20 cellular contexts compared by ENCODE assay signal in genomic region chr14:21334202-21334906, GRCh38. TPM values are rescaled to one million over a fixed set of nuclear protein-coding genes. Genes with fewer than 3 reads are reported as not detected.
DNase-seq lines count a peak whose midpoint lies in the region; ATAC-seq, FAIRE-seq and TF ChIP-seq lines count a peak whose summit lies in the region.
"Had no signal": no experiment of that assay in that cellular context is flagged by ENCODE, and none has a peak within 500 bp of the region (broad histone marks: within the 10 kb centered on the region; RNA-seq: fewer than 3 reads in every experiment).

No MANE protein-coding gene starts in this region.

- no TSS peak for BruUV-seq in HepG2 (replicated peaks; lab: Mats Ljungman, UMichigan)

- no peak overlapping the region for H3K4me2 ChIP-seq in HepG2 (ENCODE audit: low read depth, low read length)
- H3K4me2 ChIP-seq: BLaER1, KMS-11 had no signal

- H3K27ac ChIP-seq in HepG2 (ENCODE audit: extremely low read length, insufficient read depth, low read length) (no peak overlapping the region), right lobe of liver (no peak overlapping the region)
- H3K27ac ChIP-seq in CD8-positive, alpha-beta memory T cell (ENCODE audit: low read depth, low read length), result no peak overlapping the region
- H3K27ac ChIP-seq: BLaER1, KMS-11 had no signal

- in situ Hi-C loops in HepG2 (cut with HindIII; ENCODE audit: extremely low pct_ligation_motif_present, low pct_unique_long_range_greater_than_20kb) (no loop called here), SK-MEL-5 (cut with HindIII; ENCODE audit: low pct_unique_long_range_greater_than_20kb, low sequenced_read_pairs) (no loop called here)

- ATAC-seq in HepG2 (no peak), right lobe of liver (no peak), HG02884 (IDR thresholded peaks at IDR 0.05; ENCODE audit: unreplicated experiment) (no peak), HG02973 (IDR thresholded peaks at IDR 0.05; ENCODE audit: unreplicated experiment) (no peak)
- ATAC-seq: HCT116 had no signal

- H3K4me1 Mint-ChIP-seq in CD8-positive, alpha-beta memory T cell, result no peaks in the 10 kb centered on the region

- POLR2A ChIA-PET in HepG2 (lab: Yijun Ruan, JAX), result no interaction called here
- POLR2A ChIA-PET in CD8-positive, alpha-beta memory T cell (lab: Charles Lee), result no interaction called here

- H3K4me3 Mint-ChIP-seq in CD8-positive, alpha-beta memory T cell, result no peak overlapping the region

- H2AFZ ChIP-seq in HepG2 (ENCODE audit: low read length), result no peak overlapping the region

- no peaks in the 10 kb centered on the region for H3K9me3 ChIP-seq in HepG2 (ENCODE audit: low read length)
- no peaks in the 10 kb centered on the region for H3K9me3 ChIP-seq in right lobe of liver
- no peaks in the 10 kb centered on the region for H3K9me3 ChIP-seq in CD8-positive, alpha-beta memory T cell (ENCODE audit: low read length)
- H3K9me3 ChIP-seq: BLaER1, Caco-2 had no signal

- no peaks in the 10 kb centered on the region for H3K79me2 ChIP-seq in HepG2 (ENCODE audit: insufficient read depth, low read length)

- H3K4me3 ChIP-seq in HepG2 (replicated peaks in 1 of 3; ENCODE audit: insufficient read depth in 1 of 3, low read depth in 2 of 3, low read length in 3 of 3), result no peak overlapping the region
- H3K4me3 ChIP-seq in right lobe of liver, result no peak overlapping the region
- H3K4me3 ChIP-seq in epithelial cell of proximal tubule (ENCODE audit: low read depth, low read length), result no peak overlapping the region
- H3K4me3 ChIP-seq in CD8-positive, alpha-beta memory T cell (ENCODE audit: low read length), result no peak overlapping the region
- H3K4me3 ChIP-seq: BLaER1 had no signal

- peaks cover 0 to 1% of the 10 kb centered on the region in 2 donors for H3K27me3 Mint-ChIP-seq in CD8-positive, alpha-beta memory T cell

- H3K4me1 ChIP-seq in HepG2 (ENCODE audit: insufficient read depth, low read length) (no peaks in the 10 kb centered on the region), right lobe of liver (no peaks in the 10 kb centered on the region)
- H3K4me1 ChIP-seq in CD8-positive, alpha-beta memory T cell (ENCODE audit: insufficient read depth, low read length), result no peaks in the 10 kb centered on the region
- H3K4me1 ChIP-seq: Caco-2 had no signal

- DNase-seq in HepG2 (ENCODE audit: low spot score) (no peak), right lobe of liver (no peak), SK-MEL-5 (ENCODE audit: low read depth, low spot score) (peak; percentile 10), epithelial cell of proximal tubule (ENCODE audit: low read depth) (peak; percentile 3), renal cortical epithelial cell (ENCODE audit: low read depth) (peak; percentile 14)
- no peak for DNase-seq in CD8-positive, alpha-beta memory T cell
- DNase-seq: 8988T, Caco-2, DMS153, DMS79, GDM1, GOT3, H7 had no signal

- FAIRE-seq in HepG2 (lab: Jason Lieb, UNC), result no peak

- TF ChIP-seq RAD21 in HepG2 (CRISPR knock-in tag; IDR thresholded peaks at IDR 0.05), result no peak

- WGBS in HepG2 (ENCODE audit: low lambda C conversion rate), result 45% methylated on average over 9 of the region's 9 CpGs
- 50% methylated on average over 2 of the region's 9 CpGs for WGBS in right lobe of liver (ENCODE audit: insufficient coverage, low coverage, low lambda C conversion rate, missing lambda C conversion rate)

- no peak for TF ChIP-seq CTCF in HepG2 (CRISPR knock-in tag; IDR thresholded peaks at IDR 0.05)
- no peak for TF ChIP-seq CTCF in right lobe of liver (IDR thresholded peaks at IDR 0.05)
- no peak for TF ChIP-seq CTCF in epithelial cell of proximal tubule (conservative IDR thresholded peaks at IDR 0.05; ENCODE audit: low read depth, low read length)

- no peak overlapping the region for H3K9ac ChIP-seq in HepG2 (ENCODE audit: insufficient read depth, low read depth, low read length)
- H3K9ac ChIP-seq: BLaER1, KMS-11 had no signal

- TF ChIP-seq POLR2A in HepG2 (IDR thresholded peaks at IDR 0.05; ENCODE audit: insufficient read depth in 1 of 2, low read depth in 2 of 2, low read length in 2 of 2) (no peak), right lobe of liver (IDR thresholded peaks at IDR 0.05) (no peak)

- H3K27me3 ChIP-seq in HepG2 (ENCODE audit: control insufficient read depth in 1 of 2, insufficient read depth in 2 of 2, low read length in 2 of 2) (peaks cover 0 to 3% of the 10 kb centered on the region in 2 experiments; a peak in 2 of 5 replicates), right lobe of liver (no peaks in the 10 kb centered on the region)
- no peaks in the 10 kb centered on the region for H3K27me3 ChIP-seq in CD8-positive, alpha-beta memory T cell (ENCODE audit: insufficient read depth, low read length, poor library complexity, severe bottlenecking)
- H3K27me3 ChIP-seq: BLaER1 had no signal

- H3K36me3 ChIP-seq in HepG2 (replicated peaks in 1 of 2; ENCODE audit: control insufficient read depth in 1 of 2, insufficient read depth in 2 of 2, low read length in 2 of 2) (no peaks in the 10 kb centered on the region), right lobe of liver (no peaks in the 10 kb centered on the region)
- no peaks in the 10 kb centered on the region for H3K36me3 ChIP-seq in CD8-positive, alpha-beta memory T cell (ENCODE audit: insufficient read depth, low read length)
- H3K36me3 ChIP-seq: BLaER1 had no signal

- TF ChIP-seq EP300 in HepG2 (IDR thresholded peaks at IDR 0.05; ENCODE audit: low read depth in 2 of 2, low read length in 2 of 2), result no peak
- no peak for TF ChIP-seq EP300 in HepG2 (CRISPR knock-in tag; IDR thresholded peaks at IDR 0.05; ENCODE audit: borderline replicate concordance)

- CTCF ChIA-PET in HepG2 (lab: Yijun Ruan, JAX; ENCODE audit: low intra/inter-chr PET ratio, low total read pairs), result no interaction called here
- CTCF ChIA-PET in CD8-positive, alpha-beta memory T cell (lab: Charles Lee), result no interaction called here

- H3K9me3 Mint-ChIP-seq in CD8-positive, alpha-beta memory T cell, result no peaks in the 10 kb centered on the region

- no peaks in the 10 kb centered on the region for H3K36me3 Mint-ChIP-seq in CD8-positive, alpha-beta memory T cell

- no peaks in the 10 kb centered on the region for H4K20me1 ChIP-seq in HepG2 (ENCODE audit: insufficient read depth, low read length)
- H4K20me1 ChIP-seq: BLaER1 had no signal

- H3K27ac Mint-ChIP-seq in CD8-positive, alpha-beta memory T cell, result no peak overlapping the region

- intact Hi-C loops in HepG2 (cut with micrococcal nuclease; ENCODE audit: unreplicated experiment) (no loop called here), right lobe of liver (cut with DNase I) (no loop called here)

RNA-seq across cellular contexts. Expression of gene SUPT16H, which starts 49.5 kb away (rescaled TPM):
- 230 and 340 TPM in 2 replicates for total RNA-seq in HepG2 (2016; rRNA removed; fragmentation: Illumina TruSeq; extraction: Trizol)
- total RNA-seq in HepG2 (2016; cell fraction: cytosol; rRNA removed; fragmentation: Illumina TruSeq; extraction: Trizol; ENCODE audit: low read depth), result 21.3 and 25.1 TPM in 2 replicates
- total RNA-seq in HepG2 (2016; cell fraction: insoluble cytoplasmic fraction; rRNA removed; fragmentation: Illumina TruSeq; extraction: Trizol), result 232 and 336 TPM in 2 replicates
- total RNA-seq in HepG2 (2016; cell fraction: membrane; rRNA removed; fragmentation: Illumina TruSeq; extraction: Trizol), result 44.0 and 46.3 TPM in 2 replicates
- 152 and 166 TPM in 2 replicates for total RNA-seq in HepG2 (2016; cell fraction: nucleus; rRNA removed; fragmentation: Illumina TruSeq; extraction: Trizol)
- polyA plus RNA-seq in HepG2 (2011; rRNA removed), result 68.0 and 77.5 TPM in 2 replicates
- polyA plus RNA-seq in HepG2 (2011; cell fraction: cytosol; rRNA removed), result 51.6 and 70.5 TPM in 2 replicates
- polyA plus RNA-seq in HepG2 (2011; cell fraction: nucleus; rRNA removed), result 46.1 and 56.7 TPM in 2 replicates
- 78.2 and 103 TPM in 2 replicates for polyA plus RNA-seq in HepG2 (2012)
- 9.6 and 9.7 TPM in 2 replicates for polyA plus RNA-seq in HepG2 (2016; cell fraction: cytosol; fragmentation: Illumina TruSeq; extraction: Trizol; ENCODE audit: low read depth)
- 275 and 282 TPM in 2 replicates for polyA plus RNA-seq in HepG2 (2016; cell fraction: insoluble cytoplasmic fraction; fragmentation: Illumina TruSeq; extraction: Trizol; ENCODE audit: low read depth)
- polyA plus RNA-seq in HepG2 (2016; cell fraction: membrane; fragmentation: Illumina TruSeq; extraction: Trizol; ENCODE audit: low read depth), result 21.9 and 25.5 TPM in 2 replicates
- polyA plus RNA-seq in HepG2 (2016; cell fraction: nucleus; fragmentation: Illumina TruSeq; extraction: Trizol; ENCODE audit: insufficient read depth, low read depth), result 166 TPM in 2 replicates
- polyA minus RNA-seq in HepG2 (2011; rRNA and poly(A)+ RNA removed; ENCODE audit: low replicate concordance), result 94.8 and 138 TPM in 2 replicates
- polyA minus RNA-seq in HepG2 (2011; cell fraction: cytosol; rRNA and poly(A)+ RNA removed), result 56.2 and 58.5 TPM in 2 replicates
- 102 and 106 TPM in 2 replicates for polyA minus RNA-seq in HepG2 (2011; cell fraction: nucleus; rRNA and poly(A)+ RNA removed)
- 10 to 100 TPM; 13.0 to 28.8 (median 19.5) TPM for total RNA-seq in right lobe of liver
- 72.1 and 84.3 TPM in 2 replicates for total RNA-seq in SK-MEL-5 (2014; rRNA removed; shearing (Covaris generic))
- 76.7 and 89.3 TPM in 2 replicates for polyA plus RNA-seq in SK-MEL-5 (2015; cell fraction: cytosol; rRNA removed)
- polyA plus RNA-seq in SK-MEL-5 (2015; cell fraction: nucleus; rRNA removed), result 102 and 107 TPM in 2 replicates
- 74.7 and 107 TPM in 2 replicates for total RNA-seq in epithelial cell of proximal tubule
- total RNA-seq in renal cortical epithelial cell, result 60.1 and 102 TPM in 2 replicates
- total RNA-seq in CD8-positive, alpha-beta memory T cell, result 100 to 1,000 TPM; 199 to 208 TPM
- polyA plus RNA-seq in CD8-positive, alpha-beta memory T cell, result 84.5 TPM

RNA-seq across cellular contexts. Expression of gene RPGRIP1, which starts 54.5 kb away (rescaled TPM):
- 0.10 and 0.13 TPM in 2 replicates for total RNA-seq in HepG2 (2016; rRNA removed; fragmentation: Illumina TruSeq; extraction: Trizol)
- total RNA-seq in HepG2 (2016; cell fraction: cytosol; rRNA removed; fragmentation: Illumina TruSeq; extraction: Trizol; ENCODE audit: low read depth), result 0.09 TPM in 1 of 2 replicates, not detected in the other
- total RNA-seq in HepG2 (2016; cell fraction: insoluble cytoplasmic fraction; rRNA removed; fragmentation: Illumina TruSeq; extraction: Trizol), result 0.48 and 0.67 TPM in 2 replicates
- 0.15 and 0.17 TPM in 2 replicates for total RNA-seq in HepG2 (2016; cell fraction: membrane; rRNA removed; fragmentation: Illumina TruSeq; extraction: Trizol)
- 0.22 and 0.50 TPM in 2 replicates for total RNA-seq in HepG2 (2016; cell fraction: nucleus; rRNA removed; fragmentation: Illumina TruSeq; extraction: Trizol)
- 0.47 and 1.1 TPM in 2 replicates for polyA plus RNA-seq in HepG2 (2011; rRNA removed)
- 0.14 and 0.17 TPM in 2 replicates for polyA plus RNA-seq in HepG2 (2011; cell fraction: cytosol; rRNA removed)
- polyA plus RNA-seq in HepG2 (2011; cell fraction: nucleus; rRNA removed), result 0.58 and 1.4 TPM in 2 replicates
- 0.57 and 0.58 TPM in 2 replicates for polyA plus RNA-seq in HepG2 (2012)
- not detected in 2 replicates for polyA plus RNA-seq in HepG2 (2016; cell fraction: cytosol; fragmentation: Illumina TruSeq; extraction: Trizol; ENCODE audit: low read depth)
- 0.07 and 0.12 TPM in 2 replicates for polyA plus RNA-seq in HepG2 (2016; cell fraction: insoluble cytoplasmic fraction; fragmentation: Illumina TruSeq; extraction: Trizol; ENCODE audit: low read depth)
- polyA plus RNA-seq in HepG2 (2016; cell fraction: membrane; fragmentation: Illumina TruSeq; extraction: Trizol; ENCODE audit: low read depth), result 0.08 TPM in 1 of 2 replicates, not detected in the other
- polyA plus RNA-seq in HepG2 (2016; cell fraction: nucleus; fragmentation: Illumina TruSeq; extraction: Trizol; ENCODE audit: insufficient read depth, low read depth), result 0.47 and 1.6 TPM in 2 replicates
- polyA minus RNA-seq in HepG2 (2011; rRNA and poly(A)+ RNA removed; ENCODE audit: low replicate concordance), result 0.26 TPM in 1 of 2 replicates, not detected in the other
- 0.53 TPM in 1 of 2 replicates, not detected in the other for polyA minus RNA-seq in HepG2 (2011; cell fraction: cytosol; rRNA and poly(A)+ RNA removed)
- polyA minus RNA-seq in HepG2 (2011; cell fraction: nucleus; rRNA and poly(A)+ RNA removed), result 0.64 and 4.0 TPM in 2 replicates
- 1 to 10 TPM in 3 of 6 experiments, under 1 TPM in 3; 0.22 to 1.8 (median 1.0) TPM for total RNA-seq in right lobe of liver
- 0.08 and 0.21 TPM in 2 replicates for total RNA-seq in SK-MEL-5 (2014; rRNA removed; shearing (Covaris generic))
- 0.05 TPM in 1 of 2 replicates, not detected in the other for polyA plus RNA-seq in SK-MEL-5 (2015; cell fraction: cytosol; rRNA removed)
- polyA plus RNA-seq in SK-MEL-5 (2015; cell fraction: nucleus; rRNA removed), result not detected in 2 replicates
- 0.07 TPM in 1 of 2 replicates, not detected in the other for total RNA-seq in epithelial cell of proximal tubule
- 0.05 TPM in 1 of 2 replicates, not detected in the other for total RNA-seq in renal cortical epithelial cell
- not detected for total RNA-seq in CD8-positive, alpha-beta memory T cell
- polyA plus RNA-seq in CD8-positive, alpha-beta memory T cell, result not detected
- total RNA-seq: Caco-2, Daoy had no signal
- polyA plus RNA-seq: AG04450 had no signal

Comparison
In these comparisons a context has a peak if more than half of its experiments do, and no peak if none do; other contexts are left out.
1. DNase-seq: peak in SK-MEL-5 (single experiment), epithelial cell of proximal tubule (single experiment) and renal cortical epithelial cell (single experiment); none in HepG2 (single experiment), right lobe of liver (0 of 3) and CD8-positive, alpha-beta memory T cell (0 of 5).